23 cellular contexts compared by ENCODE assay signal in the genomic region with DNA sequence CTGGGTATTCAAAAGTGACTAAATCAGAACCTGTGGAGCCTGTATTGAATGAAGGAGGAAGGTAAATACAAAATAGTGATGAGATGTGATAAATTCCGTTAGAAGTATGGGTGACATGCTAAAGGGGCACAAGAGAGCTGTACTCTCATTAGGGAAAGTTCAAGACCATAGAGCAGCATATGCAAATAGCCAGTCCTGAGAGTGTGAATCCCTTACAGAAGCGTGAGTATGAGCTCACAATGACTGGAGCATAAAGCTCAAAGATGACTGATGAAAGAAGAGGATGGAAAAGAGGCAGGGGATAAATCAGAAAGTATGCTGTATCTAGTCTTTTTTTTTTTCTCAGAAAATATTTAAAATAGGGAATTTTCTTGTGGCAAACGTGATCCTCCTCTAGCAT.
DNase-seq lines count a peak whose midpoint lies in the region; ATAC-seq and TF ChIP-seq lines count a peak whose summit lies in the region.
"Had no signal": no experiment of that assay in that cellular context is flagged by ENCODE, and none has a peak within 500 bp of the region (broad histone marks: within the 10 kb centered on the region; RNA-seq: fewer than 3 reads in every experiment).

No MANE protein-coding gene starts in this region.

- peak overlapping the region; percentile 21 for H3K4me2 ChIP-seq in OCI-LY3 (ENCODE audit: low read length)
- H3K4me2 ChIP-seq: BLaER1 had no signal

- H3K9me3 ChIP-seq in OCI-LY3 (ENCODE audit: insufficient read depth, low read length): no peaks in the 10 kb centered on the region
- H3K9me3 ChIP-seq: BE2C, BLaER1 had no signal

- no peaks in the 10 kb centered on the region for H3K27me3 ChIP-seq in OCI-LY3 (ENCODE audit: low read depth, low read length)
- H3K27me3 ChIP-seq: BE2C, BLaER1 had no signal

- H3K79me2 ChIP-seq in OCI-LY3 (ENCODE audit: low read length): no peaks in the 10 kb centered on the region

- TF ChIP-seq CTCF in OCI-LY3 (IDR thresholded peaks at IDR 0.05; ENCODE audit: low read depth, low read length): no peak

- H3K9ac ChIP-seq in OCI-LY3 (ENCODE audit: low read length): no peak overlapping the region
- H3K9ac ChIP-seq: BLaER1 had no signal

- DNase-seq in NCI-H510A treated with DMSO at 0.1 percent for 48 hours (lab: John Stamatoyannopoulos, UW): no peak
- DNase-seq in activated CD8-positive, alpha-beta memory T cell treated with anti-CD3 and anti-CD28 coated beads, Interleukin-2, amount 50 U/mL, for 4 hours: no peak
- no peak for DNase-seq in NCI-H1436 treated with DMSO at 0.1 percent for 48 hours (lab: John Stamatoyannopoulos, UW)
- DNase-seq in RPMI8226: no peak
- DNase-seq: 8988T; ACHN; BE2C; C1 segment of cervical spinal cord; CD4-positive, alpha-beta memory T cell; CD4-positive, CD25-positive, alpha-beta regulatory T cell; CD8-positive, alpha-beta memory T cell; COR-L47; DMS 273 treated with DMSO at 0.1 percent for 48 hours; DMS153; DMS53; DMS79; DND-41; EL; GDM1 had no signal

- peak; percentile 45 for ATAC-seq in GM18870 (IDR thresholded peaks at IDR 0.05; ENCODE audit: unreplicated experiment)
- peak; percentile 51 for ATAC-seq in GM19463 (IDR thresholded peaks at IDR 0.05; ENCODE audit: unreplicated experiment)

- peaks cover 28% of the 10 kb centered on the region for H3K4me1 ChIP-seq in OCI-LY3 (ENCODE audit: low read length)
- H3K4me1 ChIP-seq: BE2C had no signal

- H2AFZ ChIP-seq in OCI-LY3 (ENCODE audit: low read depth, low read length): no peak overlapping the region

- no peak overlapping the region for H3K4me3 ChIP-seq in OCI-LY3 (ENCODE audit: low read length)
- H3K4me3 ChIP-seq: BLaER1 had no signal

- H3K36me3 ChIP-seq in OCI-LY3 (replicated peaks; ENCODE audit: low read depth, low read length): no peaks in the 10 kb centered on the region
- H3K36me3 ChIP-seq: BE2C, BLaER1 had no signal

- no peaks in the 10 kb centered on the region for H4K20me1 ChIP-seq in OCI-LY3 (ENCODE audit: insufficient read depth, low read length)
- H4K20me1 ChIP-seq: BLaER1 had no signal

- H3K27ac ChIP-seq in OCI-LY3 (ENCODE audit: low read length): peak overlapping the region; percentile 12; the same call in 1 of the 2 replicates
- H3K27ac ChIP-seq: BLaER1 had no signal
